1 cellular context compared by ENCODE assay signal in genomic region chr5:150142189-150142788, GRCh38.
TF ChIP-seq lines count a peak whose summit lies in the region.

No MANE protein-coding gene starts in this region.

TF ChIP-seq in HepG2, 621 proteins besides CTCF, POLR2A, EP300 and RAD21 (continued from another document and continues in another):
- TF ChIP-seq SUZ12 (IDR thresholded peaks at IDR 0.05; ENCODE audit: low read depth, low read length) (no peak), ZNF263 (CRISPR knock-in tag; IDR thresholded peaks at IDR 0.05) (peak; percentile 50; the same call in 1 of the 2 replicates), PBX2 (CRISPR knock-in tag; IDR thresholded peaks at IDR 0.05) (no peak), SRY (CRISPR knock-in tag; IDR thresholded peaks at IDR 0.05) (0 out of 2 replicates have a peak, but pooled peaks have one; percentile 48), ZNF232 (CRISPR knock-in tag; IDR thresholded peaks at IDR 0.05; ENCODE audit: borderline replicate concordance) (peak; percentile 77; the same call in 1 of the 2 replicates), HIVEP1 (CRISPR knock-in tag; IDR thresholded peaks at IDR 0.05) (0 out of 2 replicates have a peak, but pooled peaks have one; percentile 24), ZNF619 (CRISPR knock-in tag; IDR thresholded peaks at IDR 0.05) (no peak), ZSCAN21 (CRISPR knock-in tag; IDR thresholded peaks at IDR 0.05; ENCODE audit: borderline replicate concordance) (peak; percentile 58; the same call in 1 of the 2 replicates), NR1H2 (CRISPR knock-in tag; IDR thresholded peaks at IDR 0.05; ENCODE audit: borderline replicate concordance, low read depth) (no peak), PHF5A (CRISPR knock-in tag; IDR thresholded peaks at IDR 0.05; ENCODE audit: low read depth, unreplicated experiment) (no peak), POLR2G (IDR thresholded peaks at IDR 0.05; ENCODE audit: low read depth, low read length) (0 out of 2 replicates have a peak, but pooled peaks have one; percentile 36), ZNF143 (CRISPR knock-in tag; IDR thresholded peaks at IDR 0.05) (0 out of 2 replicates have a peak, but pooled peaks have one; percentile 37), ZNF709 (CRISPR knock-in tag; IDR thresholded peaks at IDR 0.05) (no peak), ZFP36 (IDR thresholded peaks at IDR 0.05; ENCODE audit: borderline replicate concordance, low read depth, low read length, partially characterized antibody) (no peak), PHF20 (CRISPR knock-in tag; IDR thresholded peaks at IDR 0.05) (no peak), ZNF841 (CRISPR knock-in tag; IDR thresholded peaks at IDR 0.05; ENCODE audit: borderline replicate concordance) (no peak), STAT5B (CRISPR knock-in tag; IDR thresholded peaks at IDR 0.05) (no peak), BHLHE40 (IDR thresholded peaks at IDR 0.05; ENCODE audit: low read length) (peak; percentile 80), NFAT5 (CRISPR knock-in tag; IDR thresholded peaks at IDR 0.05) (no peak), BCL3 (CRISPR knock-in tag; IDR thresholded peaks at IDR 0.05) (peak; percentile 45; the same call in 1 of the 2 replicates), HIC2 (CRISPR knock-in tag; IDR thresholded peaks at IDR 0.05; ENCODE audit: low read depth) (no peak), ESRRA (CRISPR knock-in tag; IDR thresholded peaks at IDR 0.05; ENCODE audit: low read depth) (peak; percentile 57; the same call in 1 of the 2 replicates), NFRKB (IDR thresholded peaks at IDR 0.05) (no peak), JUNB (CRISPR knock-in tag; IDR thresholded peaks at IDR 0.05; ENCODE audit: borderline replicate concordance) (no peak), CENPBD1 (CRISPR knock-in tag; IDR thresholded peaks at IDR 0.05; ENCODE audit: borderline replicate concordance, low read depth) (no peak), DDIT3 (CRISPR knock-in tag; IDR thresholded peaks at IDR 0.05) (no peak), ZNF274 (CRISPR knock-in tag; IDR thresholded peaks at IDR 0.05) (peak; percentile 66; the same call in 1 of the 2 replicates), ZNF761 (CRISPR knock-in tag; conservative IDR thresholded peaks at IDR 0.05) (no peak), SSRP1 (CRISPR knock-in tag; IDR thresholded peaks at IDR 0.05) (no peak), ZNF781 (CRISPR knock-in tag; IDR thresholded peaks at IDR 0.05; ENCODE audit: borderline replicate concordance, not compliant biosample characterization) (no peak), ZNF609 (CRISPR knock-in tag; IDR thresholded peaks at IDR 0.05; ENCODE audit: borderline replicate concordance) (no peak), TRIM22 (IDR thresholded peaks at IDR 0.05) (no peak), RFX3 (CRISPR knock-in tag; IDR thresholded peaks at IDR 0.05) (no peak), ZNF121 (CRISPR knock-in tag; IDR thresholded peaks at IDR 0.05) (no peak), RFXANK (CRISPR knock-in tag; IDR thresholded peaks at IDR 0.05) (no peak), ZNF350 (CRISPR knock-in tag; IDR thresholded peaks at IDR 0.05; ENCODE audit: borderline replicate concordance, low read depth) (no peak), GABPB1 (CRISPR knock-in tag; IDR thresholded peaks at IDR 0.05) (no peak; the same call in 1 of the 2 replicates), ZNF788 (CRISPR knock-in tag; IDR thresholded peaks at IDR 0.05; ENCODE audit: borderline replicate concordance) (no peak), KLF11 (CRISPR knock-in tag; IDR thresholded peaks at IDR 0.05) (0 out of 2 replicates have a peak, but pooled peaks have one; percentile 34), SNRNP70 (IDR thresholded peaks at IDR 0.05; ENCODE audit: low read depth, low read length) (no peak), ZNF547 (CRISPR knock-in tag; IDR thresholded peaks at IDR 0.05) (no peak), ZNF558 (CRISPR knock-in tag; IDR thresholded peaks at IDR 0.05; ENCODE audit: borderline replicate concordance) (no peak), ZNF563 (CRISPR knock-in tag; IDR thresholded peaks at IDR 0.05) (no peak), FOXJ3 (CRISPR knock-in tag; IDR thresholded peaks at IDR 0.05; ENCODE audit: borderline replicate concordance) (no peak), HNF4A (CRISPR knock-in tag; IDR thresholded peaks at IDR 0.05) (peak; percentile 68), ZNF329 (CRISPR knock-in tag; IDR thresholded peaks at IDR 0.05; ENCODE audit: low read depth) (no peak), ZNF740 (CRISPR knock-in tag; IDR thresholded peaks at IDR 0.05) (0 out of 2 replicates have a peak, but pooled peaks have one; percentile 32), NCOA2 (CRISPR knock-in tag; IDR thresholded peaks at IDR 0.05) (no peak), ZNF235 (CRISPR knock-in tag; IDR thresholded peaks at IDR 0.05; ENCODE audit: borderline replicate concordance) (no peak), ZNF569 (CRISPR knock-in tag; IDR thresholded peaks at IDR 0.05; ENCODE audit: borderline replicate concordance) (no peak), ELF4 (CRISPR knock-in tag; IDR thresholded peaks at IDR 0.05; ENCODE audit: borderline replicate concordance) (no peak), ZNF496 (CRISPR knock-in tag; IDR thresholded peaks at IDR 0.05; ENCODE audit: insufficient replicate concordance) (no peak), SP140L (CRISPR knock-in tag; IDR thresholded peaks at IDR 0.05; ENCODE audit: borderline replicate concordance) (no peak), FIP1L1 (IDR thresholded peaks at IDR 0.05; ENCODE audit: borderline replicate concordance, insufficient read depth, low read depth, low read length) (no peak), ZNF30 (CRISPR knock-in tag; IDR thresholded peaks at IDR 0.05) (no peak)
